20 cellular contexts compared by ENCODE assay signal in the genomic region with DNA sequence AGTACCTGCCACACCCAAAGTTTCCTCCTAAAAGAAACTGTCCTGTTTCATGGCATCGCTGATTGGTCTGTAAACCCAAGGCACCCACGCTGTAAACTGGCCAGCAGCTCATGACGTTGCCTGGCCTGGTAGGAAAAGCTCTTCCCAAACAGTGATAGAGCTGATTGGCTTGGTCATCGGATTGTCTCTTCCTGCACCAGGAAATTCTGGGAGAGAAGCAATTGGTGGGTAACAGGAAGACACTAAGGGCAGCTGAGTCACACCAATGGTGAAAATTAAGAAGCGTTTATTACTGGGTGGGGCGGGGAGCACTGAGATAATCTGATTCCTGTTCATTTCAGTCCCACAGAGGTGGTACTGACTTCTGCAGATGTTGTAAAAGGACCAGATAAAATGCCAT. TPM values are rescaled to one million over a fixed set of nuclear protein-coding genes. Genes with fewer than 3 reads are reported as not detected.
DNase-seq lines count a peak whose midpoint lies in the region; ATAC-seq and TF ChIP-seq lines count a peak whose summit lies in the region.
"Had no signal": no experiment of that assay in that cellular context is flagged by ENCODE, and none has a peak within 500 bp of the region (broad histone marks: within the 10 kb centered on the region; RNA-seq: fewer than 3 reads in every experiment).

No MANE protein-coding gene starts in this region.

- TF ChIP-seq POLR2A in HCT116 (IDR thresholded peaks at IDR 0.05; ENCODE audit: borderline replicate concordance, extremely low read depth, insufficient read depth, insufficient read length): no peak

- peaks cover 2% of the 10 kb centered on the region for H3K9me3 Mint-ChIP-seq in activated naive CD4-positive, alpha-beta T cell treated with anti-CD3 and anti-CD28 coated beads for 36 hours
- H3K9me3 Mint-ChIP-seq in naive B cell: peaks cover 0 to 5% (median 0%) of the 10 kb centered on the region in 7 donors
- H3K9me3 Mint-ChIP-seq in naive thymus-derived CD8-positive, alpha-beta T cell: peaks cover 0 to 3% (median 0%) of the 10 kb centered on the region in 9 donors

- ATAC-seq in HCT116 (no peak), naive B cell (ENCODE audit: low read depth in 2 of 2) (no peak)
- no peak for ATAC-seq in naive thymus-derived CD8-positive, alpha-beta T cell

- no peak overlapping the region for H2AFZ ChIP-seq in HCT116 (ENCODE audit: low read depth, low read length, poor library complexity, severe bottlenecking)

- no peaks in the 10 kb centered on the region for H3K27me3 Mint-ChIP-seq in activated naive CD4-positive, alpha-beta T cell treated with anti-CD3 and anti-CD28 coated beads for 36 hours (ENCODE audit: low read depth)
- no peaks in the 10 kb centered on the region for H3K27me3 Mint-ChIP-seq in naive B cell
- no peaks in the 10 kb centered on the region for H3K27me3 Mint-ChIP-seq in naive thymus-derived CD8-positive, alpha-beta T cell

- H3K9me3 ChIP-seq in HCT116 (ENCODE audit: control insufficient read depth in 1 of 2, insufficient read depth in 1 of 2, low read depth in 1 of 2, low read length in 2 of 2) (no peaks in the 10 kb centered on the region), HAP-1 (no peaks in the 10 kb centered on the region)
- H3K9me3 ChIP-seq: Caco-2 had no signal

- H3K4me1 Mint-ChIP-seq in activated naive CD4-positive, alpha-beta T cell treated with anti-CD3 and anti-CD28 coated beads for 36 hours (ENCODE audit: low read depth): peaks cover 53% of the 10 kb centered on the region
- H3K4me1 Mint-ChIP-seq in naive B cell: peaks cover 36 to 63% (median 38%) of the 10 kb centered on the region in 3 donors
- peaks cover 24 to 48% (median 40%) of the 10 kb centered on the region in 4 donors for H3K4me1 Mint-ChIP-seq in naive thymus-derived CD8-positive, alpha-beta T cell

- H4K20me1 ChIP-seq in HCT116 (ENCODE audit: insufficient read depth): no peaks in the 10 kb centered on the region

- no TSS peak for BruUV-seq in HCT116 (replicated peaks; lab: Mats Ljungman, UMichigan)

- CTCF ChIA-PET in activated naive CD4-positive, alpha-beta T cell treated with anti-CD3 and anti-CD28 coated beads for 36 hours (lab: Charles Lee): no interaction called here
- CTCF ChIA-PET in HCT116 (lab: Charles Lee): no interaction called here

- no peaks in the 10 kb centered on the region for H3K9me2 ChIP-seq in HCT116 (ENCODE audit: insufficient read depth)

- H3K4me3 ChIP-seq in HCT116 (replicated peaks in 1 of 2; ENCODE audit: low read depth in 1 of 2, low read length in 2 of 2) (no peak overlapping the region), HAP-1 (no peak overlapping the region)

- POLR2A ChIA-PET in HCT116 (lab: Charles Lee): no interaction called here
- POLR2A ChIA-PET in naive thymus-derived CD8-positive, alpha-beta T cell (lab: Charles Lee): no interaction called here

- no peak overlapping the region for H3K9ac ChIP-seq in HCT116 (ENCODE audit: low read length)

- intact Hi-C loops in activated naive CD4-positive, alpha-beta T cell treated with anti-CD3 and anti-CD28 coated beads for 36 hours (cut with micrococcal nuclease): no loop called here
- intact Hi-C loops in HCT116 (cut with micrococcal nuclease): no loop called here

- H3K36me3 ChIP-seq in HCT116 (ENCODE audit: control insufficient read depth in 1 of 2, insufficient read depth in 2 of 2, low read length in 2 of 2) (no peaks in the 10 kb centered on the region), HAP-1 (replicated peaks) (no peaks in the 10 kb centered on the region)

- H3K4me3 Mint-ChIP-seq in activated naive CD4-positive, alpha-beta T cell treated with anti-CD3 and anti-CD28 coated beads for 36 hours: no peak overlapping the region
- H3K4me3 Mint-ChIP-seq in naive B cell: no peak overlapping the region
- no peak overlapping the region for H3K4me3 Mint-ChIP-seq in naive thymus-derived CD8-positive, alpha-beta T cell

- in situ Hi-C loops in HAP-1 (cut with MboI; ENCODE audit: low sequenced_read_pairs): no loop called here

- H3K4me1 ChIP-seq in HCT116 (ENCODE audit: control insufficient read depth in 1 of 2, insufficient read depth in 2 of 2, low read length in 2 of 2) (peaks cover 0 to 4% of the 10 kb centered on the region in 2 experiments; a peak in 1 of 4 replicates), HAP-1 (no peaks in the 10 kb centered on the region)

- no peaks in the 10 kb centered on the region for H3K79me2 ChIP-seq in HCT116 (ENCODE audit: insufficient read depth, low read length)

- H3K4me2 ChIP-seq in HCT116 (ENCODE audit: low read length): 0 out of 2 replicates have a peak overlapping the region, but pooled peaks have one; percentile 2

- H3K27me3 ChIP-seq in HCT116 (ENCODE audit: insufficient read depth, low read length): no peaks in the 10 kb centered on the region
- H3K27me3 ChIP-seq in HAP-1 (ENCODE audit: low read depth): no peaks in the 10 kb centered on the region

- RAD21 ChIA-PET in HCT116 (lab: Charles Lee; ENCODE audit: low non-redundant PET in 1 of 2, low total read pairs in 2 of 2, uncharacterized antibody in 2 of 2, unreplicated experiment in 2 of 2): no interaction called here

- peak overlapping the region; percentile 31 for H3K27ac Mint-ChIP-seq in activated naive CD4-positive, alpha-beta T cell treated with anti-CD3 and anti-CD28 coated beads for 36 hours
- H3K27ac Mint-ChIP-seq in naive B cell: peak overlapping the region in 4 of 6 donors; percentile 41 to 95 (median 73)
- H3K27ac Mint-ChIP-seq in naive thymus-derived CD8-positive, alpha-beta T cell: peak overlapping the region in 4 of 10 donors; percentile 1 to 58 (median 28)

- DNase-seq in activated naive CD4-positive, alpha-beta T cell treated with anti-CD3 and anti-CD28 coated beads for 36 hours: no peak
- no peak for DNase-seq in activated naive CD4-positive, alpha-beta T cell treated with Interleukin-2 at 50 U/mL for 16 hours
- DNase-seq in HCT116 (ENCODE audit: low read depth, low spot score) (no peak), dedifferentiated amniotic fluid mesenchymal stem cell (ENCODE audit: extremely low spot score) (peak; percentile 10), naive B cell (no peak), HAP-1 (ENCODE audit: low spot score in 2 of 2) (no peak)
- no peak for DNase-seq in naive thymus-derived CD8-positive, alpha-beta T cell
- DNase-seq in activated CD4-positive, alpha-beta T cell treated with anti-CD3 and anti-CD28 coated beads for 48 hours: no peak
- DNase-seq: Caco-2; DMS153; H7; MV-4-11; NCI-H1417; NCI-H1930; NK-92 treated with Interleukin-12 subunit alpha and Interleukin-12 subunit beta, amount 100 ng/mL, for 24 hours; OCI-M1; RPMI8226; SIG-M5 had no signal

- no peak overlapping the region for H3K27ac ChIP-seq in HCT116 (ENCODE audit: low read depth, low read length)
- H3K27ac ChIP-seq: C4-2B had no signal

- TF ChIP-seq CTCF in HCT116 (IDR thresholded peaks at IDR 0.05 in 2 of 3, conservative IDR thresholded peaks at IDR 0.05 in 1 of 3; ENCODE audit: borderline replicate concordance in 1 of 3, insufficient read depth in 1 of 3, low read depth in 2 of 3, low read length in 2 of 3): no peak

- H3K36me3 Mint-ChIP-seq in activated naive CD4-positive, alpha-beta T cell treated with anti-CD3 and anti-CD28 coated beads for 36 hours (ENCODE audit: low read depth): peaks cover 54% of the 10 kb centered on the region
- peaks cover 8 to 9% of the 10 kb centered on the region in 2 donors for H3K36me3 Mint-ChIP-seq in naive B cell
- peaks cover 11 to 87% (median 34%) of the 10 kb centered on the region in 3 donors for H3K36me3 Mint-ChIP-seq in naive thymus-derived CD8-positive, alpha-beta T cell

- no peak for TF ChIP-seq RAD21 in HCT116 (IDR thresholded peaks at IDR 0.05; ENCODE audit: low read depth)

TF ChIP-seq in HCT116, 20 proteins besides CTCF, POLR2A, EP300 and RAD21:
- no peak for TF ChIP-seq ELF1 (IDR thresholded peaks at IDR 0.05; ENCODE audit: borderline replicate concordance, low read depth)
- TF ChIP-seq EGR1 (IDR thresholded peaks at IDR 0.05; ENCODE audit: low read depth): no peak
- no peak for TF ChIP-seq CBX3 (IDR thresholded peaks at IDR 0.05; ENCODE audit: low read depth)
- TF ChIP-seq ZFX (IDR thresholded peaks at IDR 0.05): no peak
- TF ChIP-seq, protein P1, sequence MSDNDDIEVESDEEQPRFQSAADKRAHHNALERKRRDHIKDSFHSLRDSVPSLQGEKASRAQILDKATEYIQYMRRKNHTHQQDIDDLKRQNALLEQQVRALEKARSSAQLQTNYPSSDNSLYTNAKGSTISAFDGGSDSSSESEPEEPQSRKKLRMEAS (IDR thresholded peaks at IDR 0.05): no peak
- TF ChIP-seq SRF (IDR thresholded peaks at IDR 0.05; ENCODE audit: low read depth): no peak
- no peak for TF ChIP-seq SP1 (IDR thresholded peaks at IDR 0.05; ENCODE audit: low read depth)
- TF ChIP-seq EZH2phosphoT487 (IDR thresholded peaks at IDR 0.05; ENCODE audit: borderline replicate concordance): no peak
- no peak for TF ChIP-seq ZNF274 (IDR thresholded peaks at IDR 0.05; ENCODE audit: low read depth, low read length)
- no peak for TF ChIP-seq FOSL1 (IDR thresholded peaks at IDR 0.05; ENCODE audit: low read depth)
- TF ChIP-seq, protein P2, sequence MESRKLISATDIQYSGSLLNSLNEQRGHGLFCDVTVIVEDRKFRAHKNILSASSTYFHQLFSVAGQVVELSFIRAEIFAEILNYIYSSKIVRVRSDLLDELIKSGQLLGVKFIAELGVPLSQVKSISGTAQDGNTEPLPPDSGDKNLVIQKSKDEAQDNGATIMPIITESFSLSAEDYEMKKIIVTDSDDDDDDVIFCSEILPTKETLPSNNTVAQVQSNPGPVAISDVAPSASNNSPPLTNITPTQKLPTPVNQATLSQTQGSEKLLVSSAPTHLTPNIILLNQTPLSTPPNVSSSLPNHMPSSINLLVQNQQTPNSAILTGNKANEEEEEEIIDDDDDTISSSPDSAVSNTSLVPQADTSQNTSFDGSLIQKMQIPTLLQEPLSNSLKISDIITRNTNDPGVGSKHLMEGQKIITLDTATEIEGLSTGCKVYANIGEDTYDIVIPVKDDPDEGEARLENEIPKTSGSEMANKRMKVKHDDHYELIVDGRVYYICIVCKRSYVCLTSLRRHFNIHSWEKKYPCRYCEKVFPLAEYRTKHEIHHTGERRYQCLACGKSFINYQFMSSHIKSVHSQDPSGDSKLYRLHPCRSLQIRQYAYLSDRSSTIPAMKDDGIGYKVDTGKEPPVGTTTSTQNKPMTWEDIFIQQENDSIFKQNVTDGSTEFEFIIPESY (IDR thresholded peaks at IDR 0.05; ENCODE audit: extremely low read depth, insufficient replicate concordance, low read length): no peak

RNA-seq across cellular contexts. Expression of a gene that starts 31.0 kb away (rescaled TPM):
- total RNA-seq in activated naive CD4-positive, alpha-beta T cell treated with anti-CD3 and anti-CD28 coated beads for 36 hours: 10 to 100 TPM; 82.3 to 82.4 TPM
- total RNA-seq in HCT116 (2021; ENCODE audit: unreplicated experiment): 0.15 TPM
- 0.02 TPM in 1 of 2 replicates, not detected in the other for polyA plus RNA-seq in HCT116 (2012)
- 10 to 100 TPM in 5 of 6 donors, 1 to 10 TPM in 1; 5.0 to 22.1 (median 12.7) TPM for polyA plus RNA-seq in naive B cell (ENCODE audit: low read depth in 6 of 6)
- total RNA-seq in naive thymus-derived CD8-positive, alpha-beta T cell: 10 to 100 TPM; 58.9 to 59.0 TPM
- polyA plus RNA-seq in naive thymus-derived CD8-positive, alpha-beta T cell: 10 to 100 TPM in 2 of 3 donors, 1 to 10 TPM in 1; 7.6 to 20.7 (median 18.6) TPM
- total RNA-seq: A673, Caco-2 had no signal

Comparison
In these comparisons a context has a peak if more than half of its experiments do, and no peak if none do; other contexts are left out.
1. RNA of a gene that starts 31.0 kb away (total RNA-seq): 82.3 to 82.4 TPM in activated naive CD4-positive, alpha-beta T cell treated with anti-CD3 and anti-CD28 coated beads for 36 hours and 58.9 to 59.0 TPM in naive thymus-derived CD8-positive, alpha-beta T cell; 0.15 TPM in HCT116 (single experiment); every median in the first group is over 10 times any median in the second.